In genomic region chr1:1883092-1883858, GRCh38 we compare ENCODE assay signal across 11 cellular contexts. TPM values are rescaled to one million over a fixed set of nuclear protein-coding genes. Genes with fewer than 3 reads are reported as not detected.
DNase-seq lines count a peak whose midpoint lies in the region; ATAC-seq and TF ChIP-seq lines count a peak whose summit lies in the region.
"Had no signal": no experiment of that assay in that cellular context is flagged by ENCODE, and none has a peak within 500 bp of the region (broad histone marks: within the 10 kb centered on the region; RNA-seq: fewer than 3 reads in every experiment).

No MANE protein-coding gene starts in this region.

- CTCF ChIA-PET in activated CD8-positive, alpha-beta T cell treated with anti-CD3 and anti-CD28 coated beads, Interleukin-2, amount 10 ng/mL, durations not matched to agents 7 days and 5 days (lab: Charles Lee) = interaction anchor here (1.1 to 3.0 kb wide), 3 partner anchors 8 to 26 kb away, joined by 3 to 9 read pairs (median 5); no protein-coding TSS in a partner anchor

- no peak overlapping the region for H3K4me2 ChIP-seq in GM23338

- peaks cover 100% of the 10 kb centered on the region for H3K79me2 ChIP-seq in GM23338 (replicated peaks; ENCODE audit: insufficient read depth)

- TF ChIP-seq CTCF in GM23338 (conservative IDR thresholded peaks at IDR 0.05; ENCODE audit: low read depth in 2 of 2) = no peak

- DNase-seq in ACHN (peak; percentile 25), GM23338 (ENCODE audit: low spot score) (no peak), kidney glomerular epithelial cell (lab: John Stamatoyannopoulos, UW) (peak; percentile 26), left lobe of liver (ENCODE audit: low spot score) (no peak), NCI-H1694 (lab: John Stamatoyannopoulos, UW) (no peak), A172 (ENCODE audit: low spot score) (no peak)
- DNase-seq in activated CD8-positive, alpha-beta T cell treated with anti-CD3 and anti-CD28 coated beads, Interleukin-2, amount 10 ng/mL, durations not matched to agents 7 days and 5 days = no peak
- no peak for DNase-seq in stimulated activated CD4-positive, alpha-beta T cell treated with anti-CD3 and anti-CD28 coated beads, Interleukin-2, amount 100 ng/mL, for 24 hours
- DNase-seq: EL, NCI-H510A had no signal

- H3F3A ChIP-seq in GM23338 (replicated peaks; ENCODE audit: low read depth) = peaks cover 6% of the 10 kb centered on the region; the same call in 1 of the 2 replicates

- no peak overlapping the region for H3K4me3 Mint-ChIP-seq in GM23338
- no peak overlapping the region for H3K4me3 Mint-ChIP-seq in activated CD8-positive, alpha-beta T cell treated with anti-CD3 and anti-CD28 coated beads, Interleukin-2, amount 10 ng/mL, durations not matched to agents 7 days and 5 days

- peak overlapping the region; percentile 70; the same call in 1 of the 2 replicates for H3K27ac ChIP-seq in GM23338 (ENCODE audit: low read depth)

- H3K36me3 ChIP-seq in GM23338 (ENCODE audit: insufficient read depth) = no peaks in the 10 kb centered on the region

- ATAC-seq in GM23338 (peak; percentile 49), left lobe of liver (no peak)
- peak; percentile 32 for ATAC-seq in activated CD8-positive, alpha-beta T cell treated with anti-CD3 and anti-CD28 coated beads, Interleukin-2, amount 10 ng/mL, durations not matched to agents 7 days and 5 days

- POLR2A ChIA-PET in activated CD8-positive, alpha-beta T cell treated with anti-CD3 and anti-CD28 coated beads, Interleukin-2, amount 10 ng/mL, durations not matched to agents 7 days and 5 days (lab: Charles Lee) = interaction anchor here (0.9 to 1.5 kb wide), 2 partner anchors 14 to 26 kb away, joined by 3 read pairs; no protein-coding TSS in a partner anchor

- H4K20me1 ChIP-seq in GM23338 (replicated peaks; ENCODE audit: insufficient read depth) = peaks cover 99% of the 10 kb centered on the region

- H3K4me3 ChIP-seq in GM23338 = no peak overlapping the region

- no peaks in the 10 kb centered on the region for H3K9me2 ChIP-seq in GM23338 (ENCODE audit: insufficient read depth)

- H3K27me3 ChIP-seq in GM23338 (ENCODE audit: insufficient read depth) = no peaks in the 10 kb centered on the region

- H3K27ac Mint-ChIP-seq in GM23338 = peak overlapping the region; percentile 76
- peak overlapping the region; percentile 30 for H3K27ac Mint-ChIP-seq in activated CD8-positive, alpha-beta T cell treated with anti-CD3 and anti-CD28 coated beads, Interleukin-2, amount 10 ng/mL, durations not matched to agents 7 days and 5 days

- peaks cover 37% of the 10 kb centered on the region for H3K4me1 ChIP-seq in GM23338 (ENCODE audit: insufficient read depth)

- H3K27me3 Mint-ChIP-seq in GM23338 (ENCODE audit: insufficient read depth, low read depth, poor library complexity) = no peaks in the 10 kb centered on the region
- no peaks in the 10 kb centered on the region for H3K27me3 Mint-ChIP-seq in activated CD8-positive, alpha-beta T cell treated with anti-CD3 and anti-CD28 coated beads, Interleukin-2, amount 10 ng/mL, durations not matched to agents 7 days and 5 days (ENCODE audit: low read depth)

- H3K9me3 Mint-ChIP-seq in GM23338 = no peaks in the 10 kb centered on the region
- H3K9me3 Mint-ChIP-seq in activated CD8-positive, alpha-beta T cell treated with anti-CD3 and anti-CD28 coated beads, Interleukin-2, amount 10 ng/mL, durations not matched to agents 7 days and 5 days (ENCODE audit: insufficient read depth) = no peaks in the 10 kb centered on the region

- peaks cover 36% of the 10 kb centered on the region for H3K36me3 Mint-ChIP-seq in GM23338 (ENCODE audit: low read depth)
- H3K36me3 Mint-ChIP-seq in activated CD8-positive, alpha-beta T cell treated with anti-CD3 and anti-CD28 coated beads, Interleukin-2, amount 10 ng/mL, durations not matched to agents 7 days and 5 days (ENCODE audit: low read depth) = peaks cover 42% of the 10 kb centered on the region

- in situ Hi-C loops in ACHN (cut with HindIII; ENCODE audit: low pct_ligation_motif_present, low pct_unique_long_range_greater_than_20kb, low sequenced_read_pairs) = loop anchor here (10.0 kb wide), 1 partner anchor 58 kb away; no protein-coding TSS in a partner anchor

- no peak overlapping the region for H2AFZ ChIP-seq in GM23338

- H3K4me1 Mint-ChIP-seq in GM23338 = peaks cover 43% of the 10 kb centered on the region
- H3K4me1 Mint-ChIP-seq in activated CD8-positive, alpha-beta T cell treated with anti-CD3 and anti-CD28 coated beads, Interleukin-2, amount 10 ng/mL, durations not matched to agents 7 days and 5 days (ENCODE audit: low read depth) = peaks cover 56% of the 10 kb centered on the region

TF ChIP-seq in GM23338, 12 proteins besides CTCF, POLR2A, EP300 and RAD21:
- TF ChIP-seq POLR2AphosphoS5 (IDR thresholded peaks at IDR 0.05; ENCODE audit: low read depth) (no peak), CREB1 (CRISPR knock-in tag; IDR thresholded peaks at IDR 0.05; ENCODE audit: low read depth) (no peak), EZH2phosphoT487 (IDR thresholded peaks at IDR 0.05; ENCODE audit: unreplicated experiment) (no peak), REST (IDR thresholded peaks at IDR 0.05; ENCODE audit: unreplicated experiment) (no peak), ETS1 (IDR thresholded peaks at IDR 0.05) (no peak)

RNA-seq across cellular contexts. Expression of gene GNB1, which starts 7.6 kb away (rescaled TPM):
- total RNA-seq in GM23338 (2014; rRNA removed; shearing (Covaris generic)) = 138 and 147 TPM in 2 replicates
- 65.4 and 78.6 TPM in 2 replicates for polyA plus RNA-seq in GM23338 (2016; fragmentation: Nextera tagmentation; extraction: Ambion mirVana)
- 100 to 1,000 TPM; 398 TPM for total RNA-seq in activated CD8-positive, alpha-beta T cell treated with anti-CD3 and anti-CD28 coated beads, Interleukin-2, amount 10 ng/mL, durations not matched to agents 7 days and 5 days
- 97.3 TPM for total RNA-seq in left lobe of liver
- total RNA-seq in A172 (2014; rRNA removed; shearing (Covaris generic)) = 39.2 and 44.0 TPM in 2 replicates

RNA-seq across cellular contexts. Expression of gene CALML6, which starts 31.8 kb away (rescaled TPM):
- 0.82 and 0.87 TPM in 2 replicates for total RNA-seq in GM23338 (2014; rRNA removed; shearing (Covaris generic))
- polyA plus RNA-seq in GM23338 (2016; fragmentation: Nextera tagmentation; extraction: Ambion mirVana) = 0.42 TPM in 1 of 2 replicates, not detected in the other
- total RNA-seq in activated CD8-positive, alpha-beta T cell treated with anti-CD3 and anti-CD28 coated beads, Interleukin-2, amount 10 ng/mL, durations not matched to agents 7 days and 5 days = under 1 TPM; 0.21 to 0.42 TPM
- total RNA-seq in left lobe of liver = 1.4 TPM
- total RNA-seq in A172 (2014; rRNA removed; shearing (Covaris generic)) = not detected in 2 replicates

RNA-seq across cellular contexts. Expression of gene TMEM52, which starts 35.8 kb away (rescaled TPM):
- total RNA-seq in GM23338 (2014; rRNA removed; shearing (Covaris generic)) = 13.4 and 19.5 TPM in 2 replicates
- polyA plus RNA-seq in GM23338 (2016; fragmentation: Nextera tagmentation; extraction: Ambion mirVana) = 22.0 and 25.0 TPM in 2 replicates
- total RNA-seq in activated CD8-positive, alpha-beta T cell treated with anti-CD3 and anti-CD28 coated beads, Interleukin-2, amount 10 ng/mL, durations not matched to agents 7 days and 5 days = under 1 TPM in 1 of 2 experiments, not detected in 1; 0.70 TPM
- total RNA-seq in left lobe of liver = 11.3 TPM
- total RNA-seq in A172 (2014; rRNA removed; shearing (Covaris generic)) = not detected in 2 replicates
- total RNA-seq: posterior vena cava had no signal

Comparison
In these comparisons a context has a peak if more than half of its experiments do, and no peak if none do; other contexts are left out.
1. DNase-seq: peak in ACHN (single experiment) and kidney glomerular epithelial cell (single experiment); none in GM23338 (single experiment), activated CD8-positive, alpha-beta T cell treated with anti-CD3 and anti-CD28 coated beads, Interleukin-2, amount 10 ng/mL, durations not matched to agents 7 days and 5 days (single experiment), left lobe of liver (single experiment), NCI-H1694 (single experiment), stimulated activated CD4-positive, alpha-beta T cell treated with anti-CD3 and anti-CD28 coated beads, Interleukin-2, amount 100 ng/mL, for 24 hours (0 of 2) and A172 (single experiment).